In genomic region chr2:85180322-85181092, GRCh38 we compare ENCODE assay signal across 31 cellular contexts. TPM values are rescaled to one million over a fixed set of nuclear protein-coding genes. Genes with fewer than 3 reads are reported as not detected.
DNase-seq lines count a peak whose midpoint lies in the region; ATAC-seq, FAIRE-seq and TF ChIP-seq lines count a peak whose summit lies in the region.
"Had no signal": no experiment of that assay in that cellular context is flagged by ENCODE, and none has a peak within 500 bp of the region (broad histone marks: within the 10 kb centered on the region; RNA-seq: fewer than 3 reads in every experiment).

No MANE protein-coding gene starts in this region.

- H3K4me2 ChIP-seq in parathyroid adenoma (ENCODE audit: low read length) = no peak overlapping the region

- H3K9me3 ChIP-seq in T-helper 17 cell (ENCODE audit: control insufficient read depth, low read length, poor library complexity, severe bottlenecking) (no peaks in the 10 kb centered on the region), iPS-20b (ENCODE audit: insufficient read depth, low read depth, low read length) (no peaks in the 10 kb centered on the region), parathyroid adenoma (ENCODE audit: control insufficient read depth, low read length) (no peaks in the 10 kb centered on the region)
- H3K9me3 ChIP-seq: gastroesophageal sphincter, left lung, Peyer's patch, vagina had no signal

- no peak overlapping the region for H3K4me3 Mint-ChIP-seq in T-helper 17 cell
- H3K4me3 Mint-ChIP-seq: activated CD4-positive, alpha-beta memory T cell treated with anti-CD3 and anti-CD28 coated beads for 36 hours; activated naive CD8-positive, alpha-beta T cell treated with anti-CD3 and anti-CD28 coated beads, Interleukin-2, amount 10 ng/mL, durations not matched to agents 7 days and 5 days; immature natural killer cell; naive thymus-derived CD8-positive, alpha-beta T cell; stimulated activated memory B cell treated with anti-CD40 and anti-IgM and Interleukin-4, amounts not matched to agents 10 μg/mL and 1 μg/mL and 100 μg/mL, for 72 hours had no signal

- TF ChIP-seq POLR2A in H54 (IDR thresholded peaks at IDR 0.05; ENCODE audit: low read depth, low read length) = no peak

- H3K36me3 Mint-ChIP-seq in T-helper 17 cell (ENCODE audit: low read depth) = no peaks in the 10 kb centered on the region
- H3K36me3 Mint-ChIP-seq: activated CD4-positive, alpha-beta memory T cell treated with anti-CD3 and anti-CD28 coated beads for 36 hours; activated naive CD8-positive, alpha-beta T cell treated with anti-CD3 and anti-CD28 coated beads, Interleukin-2, amount 10 ng/mL, durations not matched to agents 7 days and 5 days; immature natural killer cell; naive thymus-derived CD8-positive, alpha-beta T cell; stimulated activated memory B cell treated with anti-CD40 and anti-IgM and Interleukin-4, amounts not matched to agents 10 μg/mL and 1 μg/mL and 100 μg/mL, for 72 hours had no signal

- peaks cover 13% of the 10 kb centered on the region for H3K4me1 Mint-ChIP-seq in T-helper 17 cell
- H3K4me1 Mint-ChIP-seq: stimulated activated memory B cell treated with anti-CD40 and anti-IgM and Interleukin-4, amounts not matched to agents 10 μg/mL and 1 μg/mL and 100 μg/mL, for 72 hours had no signal

- H3K9ac ChIP-seq in iPS-20b (ENCODE audit: low read depth, low read length) (peak overlapping the region; percentile 47; the same call in 1 of the 2 replicates), parathyroid adenoma (no peak overlapping the region)

- H3K4me3 ChIP-seq in iPS-20b (ENCODE audit: low read length) (no peak overlapping the region), parathyroid adenoma (ENCODE audit: low read depth, low read length) (no peak overlapping the region)
- H3K4me3 ChIP-seq: gastroesophageal sphincter, left lung, Peyer's patch, vagina had no signal

- peaks cover 42% of the 10 kb centered on the region for H3K4me1 ChIP-seq in iPS-20b (ENCODE audit: insufficient read depth, low read length)
- peaks cover 82% of the 10 kb centered on the region for H3K4me1 ChIP-seq in parathyroid adenoma

- peak overlapping the region; percentile 47 for H2AFZ ChIP-seq in parathyroid adenoma

- FAIRE-seq in HTR-8/SVneo (lab: Jason Lieb, UNC) = peak; percentile 60
- no peak for FAIRE-seq in H54 (lab: Jason Lieb, UNC)

- peaks cover 49% of the 10 kb centered on the region for H3K27me3 Mint-ChIP-seq in T-helper 17 cell

- H3K36me3 ChIP-seq in iPS-20b (ENCODE audit: insufficient read depth, low read depth, low read length) (peaks cover 19% of the 10 kb centered on the region; the same call in 1 of the 2 replicates), parathyroid adenoma (ENCODE audit: control insufficient read depth, insufficient read depth, low read length) (no peaks in the 10 kb centered on the region)
- H3K36me3 ChIP-seq: gastroesophageal sphincter, left lung, Peyer's patch, vagina had no signal

- TF ChIP-seq CTCF in parathyroid adenoma (IDR thresholded peaks at IDR 0.05) = no peak

- DNase-seq in HTR-8/SVneo (ENCODE audit: insufficient read length, low spot score) (no peak), T-helper 17 cell (no peak), SHP77 treated with DMSO at 0.1 percent for 48 hours (lab: John Stamatoyannopoulos, UW) (no peak), COR-L47 (lab: John Stamatoyannopoulos, UW) (no peak), H54 (ENCODE audit: insufficient read length, low spot score) (no peak)
- DNase-seq: activated CD4-positive, alpha-beta memory T cell treated with anti-CD3 and anti-CD28 coated beads for 36 hours; activated CD4-positive, CD25-positive, alpha-beta regulatory T cell treated with anti-CD3 and anti-CD28 coated beads, Interleukin-2, amount 50 U/mL, for 72 hours; activated CD8-positive, alpha-beta memory T cell treated with anti-CD3 and anti-CD28 coated beads, Interleukin-2, amount 50 U/mL, for 4 hours; activated naive CD8-positive, alpha-beta T cell treated with anti-CD3 and anti-CD28 coated beads, Interleukin-2, amount 10 ng/mL, durations not matched to agents 7 days and 5 days; C1 segment of cervical spinal cord; central memory CD4-positive, alpha-beta T cell; hippocampal formation; immature natural killer cell; IMR-90; left lung; midbrain; naive thymus-derived CD8-positive, alpha-beta T cell; NCI-H1694; NCI-H2227 treated with DMSO at 0.1 percent for 48 hours; SIG-M5; stimulated activated CD4-positive, alpha-beta T cell treated with anti-CD3 and anti-CD28 coated beads, Interleukin-4, amount 100 ng/mL, for 24 hours had no signal

- H3K27ac Mint-ChIP-seq in T-helper 17 cell = peak overlapping the region; percentile 41
- H3K27ac Mint-ChIP-seq: activated CD4-positive, alpha-beta memory T cell treated with anti-CD3 and anti-CD28 coated beads for 36 hours; activated naive CD8-positive, alpha-beta T cell treated with anti-CD3 and anti-CD28 coated beads, Interleukin-2, amount 10 ng/mL, durations not matched to agents 7 days and 5 days; activated T-helper 2 cell treated with anti-CD3 and anti-CD28 coated beads, Interferon-gamma antibody, Interleukin-2, Interleukin-4, amounts not matched to agents 10 μg/mL and 5 μg/mL and 100 μg/mL, durations not matched to agents 14 hours and 24 hours and 36 hours; stimulated activated memory B cell treated with anti-CD40 and anti-IgM and Interleukin-4, amounts not matched to agents 10 μg/mL and 1 μg/mL and 100 μg/mL, for 72 hours had no signal

- H3K27ac ChIP-seq in iPS-20b (ENCODE audit: low read length) (no peak overlapping the region), parathyroid adenoma (peak overlapping the region; percentile 89)
- H3K27ac ChIP-seq: gastroesophageal sphincter, left lung, Peyer's patch, vagina had no signal

- peaks cover 4% of the 10 kb centered on the region for H3K79me2 ChIP-seq in parathyroid adenoma

- no peaks in the 10 kb centered on the region for H3K27me3 ChIP-seq in iPS-20b (ENCODE audit: insufficient read depth, low read length)
- H3K27me3 ChIP-seq in parathyroid adenoma (ENCODE audit: control insufficient read depth, insufficient read depth, low read length) = no peaks in the 10 kb centered on the region
- H3K27me3 ChIP-seq: gastroesophageal sphincter, left lung, Peyer's patch, vagina had no signal

- ATAC-seq in T-helper 17 cell (no peak), GM21737 (IDR thresholded peaks at IDR 0.05; ENCODE audit: unreplicated experiment) (no peak)
- ATAC-seq: gastroesophageal sphincter; naive thymus-derived CD8-positive, alpha-beta T cell; sciatic nerve; stimulated activated memory B cell treated with anti-CD40 and anti-IgM and Interleukin-4, amounts not matched to agents 10 μg/mL and 1 μg/mL and 100 μg/mL, for 72 hours had no signal

RNA-seq across cellular contexts. Expression of gene TCF7L1, which starts 47.3 kb away (rescaled TPM):
- under 1 TPM in 1 of 2 donors, not detected in 1; 0.12 TPM for total RNA-seq in T-helper 17 cell
- total RNA-seq: activated naive CD8-positive, alpha-beta T cell treated with anti-CD3 and anti-CD28 coated beads, Interleukin-2, amount 10 ng/mL, durations not matched to agents 7 days and 5 days; naive thymus-derived CD8-positive, alpha-beta T cell; T-helper 1 cell treated with Interleukin-12 subunit alpha and Interleukin-12 subunit beta and Interleukin-4 antibody, amounts not matched to agents 30 ng/mL and 1 ng/mL, for 36 hours had no signal
